In genomic region chr1:154971341-154971998, GRCh38 we compare ENCODE assay signal across 8 cellular contexts. TPM values are rescaled to one million over a fixed set of nuclear protein-coding genes. Genes with fewer than 3 reads are reported as not detected.
A peak's percentile ranks its signal among the peaks of the same experiment; 100 is the strongest.
DNase-seq lines count a peak whose midpoint lies in the region; ATAC-seq and TF ChIP-seq lines count a peak whose summit lies in the region.

No MANE protein-coding gene starts in this region.

- no peaks in the 10 kb centered on the region for H3K36me3 Mint-ChIP-seq in natural killer cell

- H3K4me1 ChIP-seq in BE2C (peaks cover 18% of the 10 kb centered on the region), colonic mucosa (peaks cover 21% of the 10 kb centered on the region)

- no peaks in the 10 kb centered on the region for H3K27me3 Mint-ChIP-seq in natural killer cell (ENCODE audit: low read depth in 2 of 2)

- H3K36me3 ChIP-seq in BE2C = peaks cover 21% of the 10 kb centered on the region
- peaks cover 4% of the 10 kb centered on the region for H3K36me3 ChIP-seq in colonic mucosa

- DNase-seq in BE2C (no peak), NB4 (ENCODE audit: low read depth) (no peak), colonic mucosa (peak; percentile 39), natural killer cell (no peak), NCI-H1694 treated with DMSO at 0.1 percent for 48 hours (lab: John Stamatoyannopoulos, UW) (no peak), NCI-H2107 treated with DMSO at 0.1 percent for 48 hours (lab: John Stamatoyannopoulos, UW; ENCODE audit: unreplicated experiment) (no peak)
- DNase-seq in stimulated activated CD4-positive, alpha-beta T cell treated with anti-CD3 and anti-CD28 coated beads, Interleukin-12 subunit alpha, Interleukin-12 subunit beta, amount 100 ng/mL, for 4 hours = no peak

- no peaks in the 10 kb centered on the region for H3K27me3 ChIP-seq in BE2C
- H3K27me3 ChIP-seq in colonic mucosa = no peaks in the 10 kb centered on the region

- no peaks in the 10 kb centered on the region for H3K9me3 Mint-ChIP-seq in natural killer cell

- ATAC-seq in natural killer cell (no peak), HG03521 (IDR thresholded peaks at IDR 0.05; ENCODE audit: unreplicated experiment) (no peak)

- H3K9ac ChIP-seq in colonic mucosa (ENCODE audit: low read depth in 2 of 2, low read length in 2 of 2) = peak overlapping the region; percentile 44 to 52

- H3K27ac ChIP-seq in colonic mucosa = peak overlapping the region; percentile 96

- H3K4me3 ChIP-seq in BE2C (ENCODE audit: low read depth, low read length) (peak overlapping the region; percentile 84), NB4 (ENCODE audit: low read depth, low read length) (peak overlapping the region; percentile 3), colonic mucosa (peak overlapping the region; percentile 28)

- H3K9me3 ChIP-seq in BE2C (no peaks in the 10 kb centered on the region), colonic mucosa (no peaks in the 10 kb centered on the region)

- H3K4me1 Mint-ChIP-seq in natural killer cell = peaks cover 20 to 37% of the 10 kb centered on the region in 2 donors

- intact Hi-C loops in colonic mucosa (cut with DNase I) = no loop called here
- intact Hi-C loops in natural killer cell (cut with micrococcal nuclease) = loop anchor here (5.0 kb wide), 2 partner anchors 34 to 91 kb away; partner anchors contain the start of genes EFNA4 and PMVK

- no peak for TF ChIP-seq POLR2A in NB4 (IDR thresholded peaks at IDR 0.05; ENCODE audit: extremely low read depth, insufficient read length)

- no peak for TF ChIP-seq CTCF in BE2C (IDR thresholded peaks at IDR 0.05; ENCODE audit: low read depth, low read length)
- TF ChIP-seq CTCF in NB4 (IDR thresholded peaks at IDR 0.05; ENCODE audit: low read depth, low read length) = no peak
- TF ChIP-seq CTCF in colonic mucosa (IDR thresholded peaks at IDR 0.05) = no peak
- TF ChIP-seq CTCF in natural killer cell (IDR thresholded peaks at IDR 0.05) = no peak

- H3K4me3 Mint-ChIP-seq in natural killer cell = peak overlapping the region; percentile 49

- H3K27ac Mint-ChIP-seq in natural killer cell = peak overlapping the region in 1 of 2 donors; percentile 67

RNA-seq across cellular contexts. Expression of gene SHC1, which starts 0.9 kb away (rescaled TPM):
- 263 TPM for polyA plus RNA-seq in BE2C (2012; ENCODE audit: insufficient read depth, insufficient read length, low read depth)
- total RNA-seq in colonic mucosa = 100 to 1,000 TPM in 1 of 2 donors, 10 to 100 TPM in 1; 98.3 to 104 TPM
- 100 to 1,000 TPM in 1 of 3 donors, 10 to 100 TPM in 2; 94.6 to 112 (median 96.8) TPM for total RNA-seq in natural killer cell

RNA-seq across cellular contexts. Expression of gene CKS1B, which starts 3.0 kb away (rescaled TPM):
- 129 TPM for polyA plus RNA-seq in BE2C (2012; ENCODE audit: insufficient read depth, insufficient read length, low read depth)
- total RNA-seq in colonic mucosa = 10 to 100 TPM; 49.5 to 76.5 TPM
- total RNA-seq in natural killer cell = 10 to 100 TPM in 2 of 3 donors, 1 to 10 TPM in 1; 8.5 to 13.0 (median 12.9) TPM

RNA-seq across cellular contexts. Expression of gene PYGO2, which starts 9.9 kb away (rescaled TPM):
- 57.8 TPM for polyA plus RNA-seq in BE2C (2012; ENCODE audit: insufficient read depth, insufficient read length, low read depth)
- 10 to 100 TPM; 25.8 to 33.8 TPM for total RNA-seq in colonic mucosa
- 10 to 100 TPM; 21.6 to 32.1 (median 27.5) TPM for total RNA-seq in natural killer cell

RNA-seq across cellular contexts. Expression of gene FLAD1, which starts 11.7 kb away (rescaled TPM):
- polyA plus RNA-seq in BE2C (2012; ENCODE audit: insufficient read depth, insufficient read length, low read depth) = 183 TPM
- total RNA-seq in colonic mucosa (10 to 100 TPM; 28.2 to 46.1 TPM), natural killer cell (10 to 100 TPM; 32.1 to 47.6 (median 38.7) TPM)

RNA-seq across cellular contexts. Expression of gene PBXIP1, which starts 15.6 kb away (rescaled TPM):
- 5.8 TPM for polyA plus RNA-seq in BE2C (2012; ENCODE audit: insufficient read depth, insufficient read length, low read depth)
- 10 to 100 TPM; 22.0 to 51.4 TPM for total RNA-seq in colonic mucosa
- 100 to 1,000 TPM; 158 to 200 (median 197) TPM for total RNA-seq in natural killer cell

Comparison
In these comparisons a context has a peak if more than half of its experiments do, and no peak if none do; other contexts are left out.
1. H3K4me3 ChIP-seq: peak in every context shown above with its lines; median percentile 84 in BE2C; 28 in colonic mucosa; 3 in NB4.